Comparison of ENCODE assay signal across 1 cellular context in the genomic region with DNA sequence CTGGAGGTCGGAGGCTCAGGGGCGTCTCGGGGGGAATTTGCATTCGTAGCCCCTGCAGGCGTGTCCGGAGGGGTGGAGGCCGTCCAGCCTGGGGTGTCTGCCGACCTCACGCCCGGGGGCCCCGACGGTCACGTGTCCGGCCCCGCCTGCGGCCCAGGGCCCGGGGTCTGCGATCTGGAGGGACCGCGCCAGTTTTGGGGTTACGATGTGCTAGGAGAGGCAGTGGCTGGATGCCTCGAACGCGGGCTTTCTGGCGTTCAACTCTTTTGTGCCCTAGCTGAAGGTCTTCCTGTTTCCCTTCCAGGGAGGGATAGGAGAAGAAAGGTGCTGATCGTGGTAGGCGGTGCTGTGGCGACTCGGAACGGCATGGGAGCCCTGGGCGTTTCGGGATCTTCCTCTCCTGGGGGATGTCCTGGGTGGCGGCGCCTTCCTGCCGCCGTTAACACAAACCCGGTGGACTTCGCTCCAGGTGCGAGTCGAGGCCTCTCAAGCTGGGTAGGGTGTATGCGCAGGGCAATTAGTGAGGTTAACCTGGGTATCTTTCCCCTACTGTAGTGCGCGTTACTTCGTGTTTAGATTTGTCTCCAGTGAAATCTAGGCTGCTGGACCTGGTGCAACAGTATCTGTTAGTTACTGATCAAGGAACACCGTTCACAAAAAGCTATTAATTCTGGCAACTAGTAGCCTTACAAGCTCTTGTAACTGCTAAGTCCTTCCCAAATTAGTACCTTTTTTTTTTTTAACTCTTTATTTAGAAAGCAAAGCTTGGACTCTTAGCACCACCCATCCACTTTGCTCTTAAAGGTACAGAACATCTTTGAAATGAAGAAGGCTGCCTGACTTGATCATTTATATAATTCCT.
TF ChIP-seq lines count a peak whose summit lies in the region.

No MANE protein-coding gene starts in this region.

TF ChIP-seq in K562, 482 proteins besides CTCF, POLR2A, EP300 and RAD21 (continues in another document):
- no peak for TF ChIP-seq MCM5 (IDR thresholded peaks at IDR 0.05; ENCODE audit: low read depth)
- 0 out of 2 replicates have a peak, but pooled peaks have one; percentile 25 for TF ChIP-seq ZNF384 (IDR thresholded peaks at IDR 0.05; ENCODE audit: low read depth, low read length)
- 0 out of 2 replicates have a peak, but pooled peaks have one; percentile 19 for TF ChIP-seq GABPA (tag; conservative IDR thresholded peaks at IDR 0.05; ENCODE audit: low read depth)
- 0 out of 2 replicates have a peak, but pooled peaks have one; percentile 8 for TF ChIP-seq NCOA6 (IDR thresholded peaks at IDR 0.05)
- TF ChIP-seq, protein P1, sequence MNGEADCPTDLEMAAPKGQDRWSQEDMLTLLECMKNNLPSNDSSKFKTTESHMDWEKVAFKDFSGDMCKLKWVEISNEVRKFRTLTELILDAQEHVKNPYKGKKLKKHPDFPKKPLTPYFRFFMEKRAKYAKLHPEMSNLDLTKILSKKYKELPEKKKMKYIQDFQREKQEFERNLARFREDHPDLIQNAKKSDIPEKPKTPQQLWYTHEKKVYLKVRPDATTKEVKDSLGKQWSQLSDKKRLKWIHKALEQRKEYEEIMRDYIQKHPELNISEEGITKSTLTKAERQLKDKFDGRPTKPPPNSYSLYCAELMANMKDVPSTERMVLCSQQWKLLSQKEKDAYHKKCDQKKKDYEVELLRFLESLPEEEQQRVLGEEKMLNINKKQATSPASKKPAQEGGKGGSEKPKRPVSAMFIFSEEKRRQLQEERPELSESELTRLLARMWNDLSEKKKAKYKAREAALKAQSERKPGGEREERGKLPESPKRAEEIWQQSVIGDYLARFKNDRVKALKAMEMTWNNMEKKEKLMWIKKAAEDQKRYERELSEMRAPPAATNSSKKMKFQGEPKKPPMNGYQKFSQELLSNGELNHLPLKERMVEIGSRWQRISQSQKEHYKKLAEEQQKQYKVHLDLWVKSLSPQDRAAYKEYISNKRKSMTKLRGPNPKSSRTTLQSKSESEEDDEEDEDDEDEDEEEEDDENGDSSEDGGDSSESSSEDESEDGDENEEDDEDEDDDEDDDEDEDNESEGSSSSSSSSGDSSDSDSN (IDR thresholded peaks at IDR 0.05; ENCODE audit: borderline replicate concordance in 1 of 2, low read depth in 2 of 2, low read length in 2 of 2) = 0 out of 4 replicates have a peak, but pooled peaks of 1 of the 2 experiments have one; percentile 41
- TF ChIP-seq ELF2 (CRISPR knock-in tag; IDR thresholded peaks at IDR 0.05) = 0 out of 2 replicates have a peak, but pooled peaks have one; percentile 22
- TF ChIP-seq, protein P2, sequence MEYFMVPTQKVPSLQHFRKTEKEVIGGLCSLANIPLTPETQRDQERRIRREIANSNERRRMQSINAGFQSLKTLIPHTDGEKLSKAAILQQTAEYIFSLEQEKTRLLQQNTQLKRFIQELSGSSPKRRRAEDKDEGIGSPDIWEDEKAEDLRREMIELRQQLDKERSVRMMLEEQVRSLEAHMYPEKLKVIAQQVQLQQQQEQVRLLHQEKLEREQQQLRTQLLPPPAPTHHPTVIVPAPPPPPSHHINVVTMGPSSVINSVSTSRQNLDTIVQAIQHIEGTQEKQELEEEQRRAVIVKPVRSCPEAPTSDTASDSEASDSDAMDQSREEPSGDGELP (CRISPR knock-in tag; IDR thresholded peaks at IDR 0.05; ENCODE audit: borderline replicate concordance) = no peak
- TF ChIP-seq C11orf30 (IDR thresholded peaks at IDR 0.05; ENCODE audit: low read depth) = no peak
- TF ChIP-seq, protein P3, sequence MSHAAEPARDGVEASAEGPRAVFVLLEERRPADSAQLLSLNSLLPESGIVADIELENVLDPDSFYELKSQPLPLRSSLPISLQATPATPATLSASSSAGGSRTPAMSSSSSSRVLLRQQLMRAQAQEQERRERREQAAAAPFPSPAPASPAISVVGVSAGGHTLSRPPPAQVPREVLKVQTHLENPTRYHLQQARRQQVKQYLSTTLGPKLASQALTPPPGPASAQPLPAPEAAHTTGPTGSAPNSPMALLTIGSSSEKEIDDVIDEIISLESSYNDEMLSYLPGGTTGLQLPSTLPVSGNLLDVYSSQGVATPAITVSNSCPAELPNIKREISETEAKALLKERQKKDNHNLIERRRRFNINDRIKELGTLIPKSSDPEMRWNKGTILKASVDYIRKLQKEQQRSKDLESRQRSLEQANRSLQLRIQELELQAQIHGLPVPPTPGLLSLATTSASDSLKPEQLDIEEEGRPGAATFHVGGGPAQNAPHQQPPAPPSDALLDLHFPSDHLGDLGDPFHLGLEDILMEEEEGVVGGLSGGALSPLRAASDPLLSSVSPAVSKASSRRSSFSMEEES (CRISPR knock-in tag; IDR thresholded peaks at IDR 0.05) = peak; percentile 64
- TF ChIP-seq RAD51 (IDR thresholded peaks at IDR 0.05; ENCODE audit: borderline replicate concordance, low read depth) = peak; percentile 84
- TF ChIP-seq HDAC2 (IDR thresholded peaks at IDR 0.05) = 0 out of 2 replicates have a peak, but pooled peaks have one; percentile 6
- no peak for TF ChIP-seq TCF7 (IDR thresholded peaks at IDR 0.05; ENCODE audit: borderline replicate concordance)
- TF ChIP-seq ZBTB7A (IDR thresholded peaks at IDR 0.05; ENCODE audit: borderline replicate concordance, control insufficient read depth, low read depth, low read length) = 0 out of 2 replicates have a peak, but pooled peaks have one; percentile 26
- TF ChIP-seq, protein P4, sequence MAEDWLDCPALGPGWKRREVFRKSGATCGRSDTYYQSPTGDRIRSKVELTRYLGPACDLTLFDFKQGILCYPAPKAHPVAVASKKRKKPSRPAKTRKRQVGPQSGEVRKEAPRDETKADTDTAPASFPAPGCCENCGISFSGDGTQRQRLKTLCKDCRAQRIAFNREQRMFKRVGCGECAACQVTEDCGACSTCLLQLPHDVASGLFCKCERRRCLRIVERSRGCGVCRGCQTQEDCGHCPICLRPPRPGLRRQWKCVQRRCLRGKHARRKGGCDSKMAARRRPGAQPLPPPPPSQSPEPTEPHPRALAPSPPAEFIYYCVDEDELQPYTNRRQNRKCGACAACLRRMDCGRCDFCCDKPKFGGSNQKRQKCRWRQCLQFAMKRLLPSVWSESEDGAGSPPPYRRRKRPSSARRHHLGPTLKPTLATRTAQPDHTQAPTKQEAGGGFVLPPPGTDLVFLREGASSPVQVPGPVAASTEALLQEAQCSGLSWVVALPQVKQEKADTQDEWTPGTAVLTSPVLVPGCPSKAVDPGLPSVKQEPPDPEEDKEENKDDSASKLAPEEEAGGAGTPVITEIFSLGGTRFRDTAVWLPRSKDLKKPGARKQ (CRISPR knock-in tag; IDR thresholded peaks at IDR 0.05) = no peak
- 0 out of 2 replicates have a peak, but pooled peaks have one; percentile 19 for TF ChIP-seq PML (IDR thresholded peaks at IDR 0.05; ENCODE audit: low read length)
- TF ChIP-seq KDM5B (IDR thresholded peaks at IDR 0.05; ENCODE audit: insufficient replicate concordance, low read depth, low read length) = peak; percentile 11
- TF ChIP-seq NRF1 (conservative IDR thresholded peaks at IDR 0.05 in 1 of 2, IDR thresholded peaks at IDR 0.05 in 1 of 2) = peak in 1 of 2 experiments; percentile 44; a peak in 2 of 4 replicates
- TF ChIP-seq CBFA2T2 (conservative IDR thresholded peaks at IDR 0.05) = peak; percentile 43; the same call in 1 of the 2 replicates
- TF ChIP-seq ETV5 (CRISPR knock-in tag; IDR thresholded peaks at IDR 0.05; ENCODE audit: low read depth) = peak; percentile 41; the same call in 1 of the 2 replicates
- no peak for TF ChIP-seq MYNN (IDR thresholded peaks at IDR 0.05)
- TF ChIP-seq MYNN (CRISPR knock-in tag; IDR thresholded peaks at IDR 0.05) = no peak
- no peak for TF ChIP-seq LEF1 (IDR thresholded peaks at IDR 0.05)
- TF ChIP-seq, protein P5, sequence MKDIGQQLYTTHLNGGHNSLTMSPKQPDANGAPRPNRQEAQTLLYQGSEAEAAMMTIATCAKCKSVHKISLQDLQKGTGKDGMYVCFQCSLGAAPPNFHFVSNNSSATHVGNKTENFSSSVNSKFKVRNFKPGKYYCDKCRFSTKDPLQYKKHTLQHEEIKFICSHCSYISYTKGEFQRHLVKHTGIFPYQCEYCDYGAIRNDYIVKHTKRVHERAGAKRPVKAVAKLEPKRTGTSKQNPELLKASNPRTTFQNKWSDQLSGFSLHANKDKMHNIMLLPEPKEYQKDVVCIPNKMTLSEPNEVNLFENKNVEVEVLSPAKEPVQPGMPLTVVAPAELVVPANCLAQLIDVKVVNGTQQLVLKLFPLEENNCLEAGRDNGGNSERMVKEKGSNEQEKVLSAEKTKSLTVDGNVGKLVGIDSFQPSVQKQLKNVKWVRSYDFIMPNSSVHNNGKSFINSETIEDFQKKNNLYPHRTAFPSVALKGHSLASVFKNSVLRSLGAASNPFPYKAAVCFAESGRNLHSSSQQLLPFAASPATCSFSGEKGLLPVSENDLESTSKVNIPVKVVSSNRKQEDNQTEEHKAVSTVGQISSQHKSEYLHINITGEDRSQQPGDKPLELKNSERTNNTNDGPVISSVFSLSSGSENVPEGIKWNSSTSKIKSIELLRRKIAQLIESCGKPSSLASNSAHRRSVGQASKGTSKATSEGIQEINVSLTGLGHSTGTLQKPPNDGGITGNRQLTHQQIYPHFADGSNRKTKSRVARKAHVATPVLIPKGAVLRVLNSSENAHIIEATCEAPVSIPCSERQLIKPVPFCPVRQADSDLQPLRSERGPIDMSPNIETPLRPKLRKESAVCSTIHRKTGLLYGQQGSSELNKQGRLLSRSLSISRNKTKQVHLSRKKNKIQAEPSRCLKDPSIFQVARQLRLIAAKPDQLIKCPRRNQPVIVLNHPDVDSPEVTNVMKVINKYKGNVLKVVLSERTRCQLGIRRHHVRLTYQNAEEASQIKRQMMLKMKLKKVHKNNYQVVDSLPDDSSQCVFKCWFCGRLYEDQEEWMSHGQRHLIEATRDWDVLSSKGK (CRISPR knock-in tag; IDR thresholded peaks at IDR 0.05) = no peak
- no peak; the same call in 1 of the 2 replicates for TF ChIP-seq NR3C1 (CRISPR knock-in tag; IDR thresholded peaks at IDR 0.05)
- TF ChIP-seq, protein P6, sequence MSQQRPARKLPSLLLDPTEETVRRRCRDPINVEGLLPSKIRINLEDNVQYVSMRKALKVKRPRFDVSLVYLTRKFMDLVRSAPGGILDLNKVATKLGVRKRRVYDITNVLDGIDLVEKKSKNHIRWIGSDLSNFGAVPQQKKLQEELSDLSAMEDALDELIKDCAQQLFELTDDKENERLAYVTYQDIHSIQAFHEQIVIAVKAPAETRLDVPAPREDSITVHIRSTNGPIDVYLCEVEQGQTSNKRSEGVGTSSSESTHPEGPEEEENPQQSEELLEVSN (IDR thresholded peaks at IDR 0.05; ENCODE audit: borderline replicate concordance in 1 of 2, extremely low read depth in 1 of 2, insufficient read depth in 1 of 2, insufficient read length in 1 of 2, low read depth in 1 of 2, low read length in 1 of 2, poor library complexity in 1 of 2, severe bottlenecking in 1 of 2) = peak in 1 of 2 experiments; percentile 49
- no peak for TF ChIP-seq ZNF175 (CRISPR knock-in tag; IDR thresholded peaks at IDR 0.05; ENCODE audit: low read depth)
- TF ChIP-seq BRCA1 (IDR thresholded peaks at IDR 0.05) = no peak
- TF ChIP-seq BRCA1 (CRISPR knock-in tag; IDR thresholded peaks at IDR 0.05) = 0 out of 2 replicates have a peak, but pooled peaks have one; percentile 51
- TF ChIP-seq, protein P7, sequence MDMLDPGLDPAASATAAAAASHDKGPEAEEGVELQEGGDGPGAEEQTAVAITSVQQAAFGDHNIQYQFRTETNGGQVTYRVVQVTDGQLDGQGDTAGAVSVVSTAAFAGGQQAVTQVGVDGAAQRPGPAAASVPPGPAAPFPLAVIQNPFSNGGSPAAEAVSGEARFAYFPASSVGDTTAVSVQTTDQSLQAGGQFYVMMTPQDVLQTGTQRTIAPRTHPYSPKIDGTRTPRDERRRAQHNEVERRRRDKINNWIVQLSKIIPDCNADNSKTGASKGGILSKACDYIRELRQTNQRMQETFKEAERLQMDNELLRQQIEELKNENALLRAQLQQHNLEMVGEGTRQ (CRISPR knock-in tag; IDR thresholded peaks at IDR 0.05) = peak; percentile 89
- no peak for TF ChIP-seq CBX8 (IDR thresholded peaks at IDR 0.05; ENCODE audit: borderline replicate concordance, extremely low read depth, low read depth, low read length, poor library complexity, severe bottlenecking)
- TF ChIP-seq MAFG (tag; conservative IDR thresholded peaks at IDR 0.05) = no peak
- TF ChIP-seq KAT7 (CRISPR knock-in tag; IDR thresholded peaks at IDR 0.05; ENCODE audit: borderline replicate concordance) = no peak; the same call in 1 of the 2 replicates
- 0 out of 2 replicates have a peak, but pooled peaks have one; percentile 10 for TF ChIP-seq LCOR (CRISPR knock-in tag; IDR thresholded peaks at IDR 0.05)
- TF ChIP-seq BHLHE40 (IDR thresholded peaks at IDR 0.05; ENCODE audit: low read length) = peak; percentile 64
- TF ChIP-seq LARP7 (IDR thresholded peaks at IDR 0.05) = no peak
- TF ChIP-seq MYC (IDR thresholded peaks at IDR 0.05; ENCODE audit: low read depth, low read length) = 0 out of 2 replicates have a peak, but pooled peaks have one; percentile 24
- no peak for TF ChIP-seq MYC (CRISPR knock-in tag; IDR thresholded peaks at IDR 0.05; ENCODE audit: borderline replicate concordance, low read depth)
- no peak for TF ChIP-seq NFRKB (IDR thresholded peaks at IDR 0.05; ENCODE audit: low read depth)
- 0 out of 4 replicates have a peak, but pooled peaks of 1 of the 2 experiments have one; percentile 8 for TF ChIP-seq MAZ (CRISPR knock-in tag; conservative IDR thresholded peaks at IDR 0.05 in 1 of 2, IDR thresholded peaks at IDR 0.05 in 1 of 2)
- TF ChIP-seq TOE1 (IDR thresholded peaks at IDR 0.05; ENCODE audit: borderline replicate concordance) = peak; percentile 75; the same call in 1 of the 2 replicates
- TF ChIP-seq TOE1 (CRISPR knock-in tag; IDR thresholded peaks at IDR 0.05; ENCODE audit: borderline replicate concordance, low read depth) = no peak
- TF ChIP-seq, protein P8, sequence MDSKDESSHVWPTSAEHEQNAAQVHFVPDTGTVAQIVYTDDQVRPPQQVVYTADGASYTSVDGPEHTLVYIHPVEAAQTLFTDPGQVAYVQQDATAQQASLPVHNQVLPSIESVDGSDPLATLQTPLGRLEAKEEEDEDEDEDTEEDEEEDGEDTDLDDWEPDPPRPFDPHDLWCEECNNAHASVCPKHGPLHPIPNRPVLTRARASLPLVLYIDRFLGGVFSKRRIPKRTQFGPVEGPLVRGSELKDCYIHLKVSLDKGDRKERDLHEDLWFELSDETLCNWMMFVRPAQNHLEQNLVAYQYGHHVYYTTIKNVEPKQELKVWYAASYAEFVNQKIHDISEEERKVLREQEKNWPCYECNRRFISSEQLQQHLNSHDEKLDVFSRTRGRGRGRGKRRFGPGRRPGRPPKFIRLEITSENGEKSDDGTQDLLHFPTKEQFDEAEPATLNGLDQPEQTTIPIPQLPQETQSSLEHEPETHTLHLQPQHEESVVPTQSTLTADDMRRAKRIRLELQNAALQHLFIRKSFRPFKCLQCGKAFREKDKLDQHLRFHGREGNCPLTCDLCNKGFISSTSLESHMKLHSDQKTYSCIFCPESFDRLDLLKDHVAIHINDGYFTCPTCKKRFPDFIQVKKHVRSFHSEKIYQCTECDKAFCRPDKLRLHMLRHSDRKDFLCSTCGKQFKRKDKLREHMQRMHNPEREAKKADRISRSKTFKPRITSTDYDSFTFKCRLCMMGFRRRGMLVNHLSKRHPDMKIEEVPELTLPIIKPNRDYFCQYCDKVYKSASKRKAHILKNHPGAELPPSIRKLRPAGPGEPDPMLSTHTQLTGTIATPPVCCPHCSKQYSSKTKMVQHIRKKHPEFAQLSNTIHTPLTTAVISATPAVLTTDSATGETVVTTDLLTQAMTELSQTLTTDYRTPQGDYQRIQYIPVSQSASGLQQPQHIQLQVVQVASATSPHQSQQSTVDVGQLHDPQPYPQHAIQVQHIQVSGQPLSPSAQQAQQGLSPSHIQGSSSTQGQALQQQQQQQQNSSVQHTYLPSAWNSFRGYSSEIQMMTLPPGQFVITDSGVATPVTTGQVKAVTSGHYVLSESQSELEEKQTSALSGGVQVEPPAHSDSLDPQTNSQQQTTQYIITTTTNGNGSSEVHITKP (IDR thresholded peaks at IDR 0.05; ENCODE audit: partially characterized antibody) = peak; percentile 3
- peak in 1 of 2 experiments; percentile 25; a peak in 1 of 4 replicates for TF ChIP-seq SRF (CRISPR knock-in tag; IDR thresholded peaks at IDR 0.05)
- TF ChIP-seq SPI1 (IDR thresholded peaks at IDR 0.05; ENCODE audit: borderline replicate concordance, low read depth, low read length) = peak; percentile 27; the same call in 1 of the 2 replicates
